ENCODE assay signal across 1 cellular context in genomic region chr14:20427231-20428009, GRCh38.
TF ChIP-seq lines count a peak whose summit lies in the region.

No MANE protein-coding gene starts in this region.

TF ChIP-seq in HepG2, 621 proteins besides CTCF, POLR2A, EP300 and RAD21 (continues in another document):
- TF ChIP-seq, protein P1, sequence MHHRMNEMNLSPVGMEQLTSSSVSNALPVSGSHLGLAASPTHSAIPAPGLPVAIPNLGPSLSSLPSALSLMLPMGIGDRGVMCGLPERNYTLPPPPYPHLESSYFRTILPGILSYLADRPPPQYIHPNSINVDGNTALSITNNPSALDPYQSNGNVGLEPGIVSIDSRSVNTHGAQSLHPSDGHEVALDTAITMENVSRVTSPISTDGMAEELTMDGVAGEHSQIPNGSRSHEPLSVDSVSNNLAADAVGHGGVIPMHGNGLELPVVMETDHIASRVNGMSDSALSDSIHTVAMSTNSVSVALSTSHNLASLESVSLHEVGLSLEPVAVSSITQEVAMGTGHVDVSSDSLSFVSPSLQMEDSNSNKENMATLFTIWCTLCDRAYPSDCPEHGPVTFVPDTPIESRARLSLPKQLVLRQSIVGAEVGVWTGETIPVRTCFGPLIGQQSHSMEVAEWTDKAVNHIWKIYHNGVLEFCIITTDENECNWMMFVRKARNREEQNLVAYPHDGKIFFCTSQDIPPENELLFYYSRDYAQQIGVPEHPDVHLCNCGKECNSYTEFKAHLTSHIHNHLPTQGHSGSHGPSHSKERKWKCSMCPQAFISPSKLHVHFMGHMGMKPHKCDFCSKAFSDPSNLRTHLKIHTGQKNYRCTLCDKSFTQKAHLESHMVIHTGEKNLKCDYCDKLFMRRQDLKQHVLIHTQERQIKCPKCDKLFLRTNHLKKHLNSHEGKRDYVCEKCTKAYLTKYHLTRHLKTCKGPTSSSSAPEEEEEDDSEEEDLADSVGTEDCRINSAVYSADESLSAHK (CRISPR knock-in tag; IDR thresholded peaks at IDR 0.05; ENCODE audit: borderline replicate concordance): no peak
- TF ChIP-seq MYNN (CRISPR knock-in tag; IDR thresholded peaks at IDR 0.05; ENCODE audit: low read depth) (no peak), ETS1 (CRISPR knock-in tag; IDR thresholded peaks at IDR 0.05) (no peak), TRAFD1 (CRISPR knock-in tag; IDR thresholded peaks at IDR 0.05; ENCODE audit: borderline replicate concordance) (no peak), HMGXB3 (CRISPR knock-in tag; IDR thresholded peaks at IDR 0.05; ENCODE audit: borderline replicate concordance) (peak; percentile 29; the same call in 1 of the 2 replicates), TSC22D2 (CRISPR knock-in tag; IDR thresholded peaks at IDR 0.05; ENCODE audit: borderline replicate concordance) (no peak), STAT6 (CRISPR knock-in tag; IDR thresholded peaks at IDR 0.05; ENCODE audit: borderline replicate concordance) (no peak), AFF4 (CRISPR knock-in tag; IDR thresholded peaks at IDR 0.05) (no peak), IRX3 (CRISPR knock-in tag; IDR thresholded peaks at IDR 0.05; ENCODE audit: borderline replicate concordance, low read depth) (no peak), STAT5B (CRISPR knock-in tag; IDR thresholded peaks at IDR 0.05) (no peak), ZNF567 (CRISPR knock-in tag; IDR thresholded peaks at IDR 0.05; ENCODE audit: borderline replicate concordance) (no peak), JUND (CRISPR knock-in tag; IDR thresholded peaks at IDR 0.05) (peak; percentile 39; the same call in 1 of the 2 replicates), ERF (CRISPR knock-in tag; IDR thresholded peaks at IDR 0.05) (no peak), SPEN (CRISPR knock-in tag; IDR thresholded peaks at IDR 0.05; ENCODE audit: low read depth) (no peak), PHF5A (CRISPR knock-in tag; IDR thresholded peaks at IDR 0.05; ENCODE audit: low read depth, unreplicated experiment) (no peak), FOXA3 (CRISPR knock-in tag; IDR thresholded peaks at IDR 0.05) (0 out of 2 replicates have a peak, but pooled peaks have one; percentile 18)
- TF ChIP-seq, protein P2, sequence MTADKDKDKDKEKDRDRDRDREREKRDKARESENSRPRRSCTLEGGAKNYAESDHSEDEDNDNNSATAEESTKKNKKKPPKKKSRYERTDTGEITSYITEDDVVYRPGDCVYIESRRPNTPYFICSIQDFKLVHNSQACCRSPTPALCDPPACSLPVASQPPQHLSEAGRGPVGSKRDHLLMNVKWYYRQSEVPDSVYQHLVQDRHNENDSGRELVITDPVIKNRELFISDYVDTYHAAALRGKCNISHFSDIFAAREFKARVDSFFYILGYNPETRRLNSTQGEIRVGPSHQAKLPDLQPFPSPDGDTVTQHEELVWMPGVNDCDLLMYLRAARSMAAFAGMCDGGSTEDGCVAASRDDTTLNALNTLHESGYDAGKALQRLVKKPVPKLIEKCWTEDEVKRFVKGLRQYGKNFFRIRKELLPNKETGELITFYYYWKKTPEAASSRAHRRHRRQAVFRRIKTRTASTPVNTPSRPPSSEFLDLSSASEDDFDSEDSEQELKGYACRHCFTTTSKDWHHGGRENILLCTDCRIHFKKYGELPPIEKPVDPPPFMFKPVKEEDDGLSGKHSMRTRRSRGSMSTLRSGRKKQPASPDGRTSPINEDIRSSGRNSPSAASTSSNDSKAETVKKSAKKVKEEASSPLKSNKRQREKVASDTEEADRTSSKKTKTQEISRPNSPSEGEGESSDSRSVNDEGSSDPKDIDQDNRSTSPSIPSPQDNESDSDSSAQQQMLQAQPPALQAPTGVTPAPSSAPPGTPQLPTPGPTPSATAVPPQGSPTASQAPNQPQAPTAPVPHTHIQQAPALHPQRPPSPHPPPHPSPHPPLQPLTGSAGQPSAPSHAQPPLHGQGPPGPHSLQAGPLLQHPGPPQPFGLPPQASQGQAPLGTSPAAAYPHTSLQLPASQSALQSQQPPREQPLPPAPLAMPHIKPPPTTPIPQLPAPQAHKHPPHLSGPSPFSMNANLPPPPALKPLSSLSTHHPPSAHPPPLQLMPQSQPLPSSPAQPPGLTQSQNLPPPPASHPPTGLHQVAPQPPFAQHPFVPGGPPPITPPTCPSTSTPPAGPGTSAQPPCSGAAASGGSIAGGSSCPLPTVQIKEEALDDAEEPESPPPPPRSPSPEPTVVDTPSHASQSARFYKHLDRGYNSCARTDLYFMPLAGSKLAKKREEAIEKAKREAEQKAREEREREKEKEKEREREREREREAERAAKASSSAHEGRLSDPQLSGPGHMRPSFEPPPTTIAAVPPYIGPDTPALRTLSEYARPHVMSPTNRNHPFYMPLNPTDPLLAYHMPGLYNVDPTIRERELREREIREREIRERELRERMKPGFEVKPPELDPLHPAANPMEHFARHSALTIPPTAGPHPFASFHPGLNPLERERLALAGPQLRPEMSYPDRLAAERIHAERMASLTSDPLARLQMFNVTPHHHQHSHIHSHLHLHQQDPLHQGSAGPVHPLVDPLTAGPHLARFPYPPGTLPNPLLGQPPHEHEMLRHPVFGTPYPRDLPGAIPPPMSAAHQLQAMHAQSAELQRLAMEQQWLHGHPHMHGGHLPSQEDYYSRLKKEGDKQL (CRISPR knock-in tag; IDR thresholded peaks at IDR 0.05; ENCODE audit: low read depth): 0 out of 2 replicates have a peak, but pooled peaks have one; percentile 12
- TF ChIP-seq, protein P3, sequence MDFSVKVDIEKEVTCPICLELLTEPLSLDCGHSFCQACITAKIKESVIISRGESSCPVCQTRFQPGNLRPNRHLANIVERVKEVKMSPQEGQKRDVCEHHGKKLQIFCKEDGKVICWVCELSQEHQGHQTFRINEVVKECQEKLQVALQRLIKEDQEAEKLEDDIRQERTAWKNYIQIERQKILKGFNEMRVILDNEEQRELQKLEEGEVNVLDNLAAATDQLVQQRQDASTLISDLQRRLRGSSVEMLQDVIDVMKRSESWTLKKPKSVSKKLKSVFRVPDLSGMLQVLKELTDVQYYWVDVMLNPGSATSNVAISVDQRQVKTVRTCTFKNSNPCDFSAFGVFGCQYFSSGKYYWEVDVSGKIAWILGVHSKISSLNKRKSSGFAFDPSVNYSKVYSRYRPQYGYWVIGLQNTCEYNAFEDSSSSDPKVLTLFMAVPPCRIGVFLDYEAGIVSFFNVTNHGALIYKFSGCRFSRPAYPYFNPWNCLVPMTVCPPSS (IDR thresholded peaks at IDR 0.05): no peak
- TF ChIP-seq, protein P4, sequence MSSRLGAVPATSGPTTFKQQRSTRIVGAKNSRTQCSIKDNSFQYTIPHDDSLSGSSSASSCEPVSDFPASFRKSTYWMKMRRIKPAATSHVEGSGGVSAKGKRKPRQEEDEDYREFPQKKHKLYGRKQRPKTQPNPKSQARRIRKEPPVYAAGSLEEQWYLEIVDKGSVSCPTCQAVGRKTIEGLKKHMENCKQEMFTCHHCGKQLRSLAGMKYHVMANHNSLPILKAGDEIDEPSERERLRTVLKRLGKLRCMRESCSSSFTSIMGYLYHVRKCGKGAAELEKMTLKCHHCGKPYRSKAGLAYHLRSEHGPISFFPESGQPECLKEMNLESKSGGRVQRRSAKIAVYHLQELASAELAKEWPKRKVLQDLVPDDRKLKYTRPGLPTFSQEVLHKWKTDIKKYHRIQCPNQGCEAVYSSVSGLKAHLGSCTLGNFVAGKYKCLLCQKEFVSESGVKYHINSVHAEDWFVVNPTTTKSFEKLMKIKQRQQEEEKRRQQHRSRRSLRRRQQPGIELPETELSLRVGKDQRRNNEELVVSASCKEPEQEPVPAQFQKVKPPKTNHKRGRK (CRISPR knock-in tag; IDR thresholded peaks at IDR 0.05): 0 out of 2 replicates have a peak, but pooled peaks have one; percentile 31
